In genomic region chr2:143674055-143674454, GRCh38 we compare ENCODE assay signal across 22 cellular contexts.
"Had no signal": no experiment of that assay in that cellular context is flagged by ENCODE, and none has a peak within 500 bp of the region (broad histone marks: within the 10 kb centered on the region; RNA-seq: fewer than 3 reads in every experiment).

No MANE protein-coding gene starts in this region.

- H3K4me1 ChIP-seq: adrenal gland, left lung, right lobe of liver, stomach, suprapubic skin had no signal

- H3K27me3 ChIP-seq: adrenal gland, left lung, right lobe of liver, stomach, suprapubic skin, tibial nerve had no signal

- H3K4me3 ChIP-seq: adrenal gland, left lung, lung, right lobe of liver, skin epidermis, stomach, suprapubic skin, tibial nerve had no signal

- H3K4me3 Mint-ChIP-seq: activated naive CD8-positive, alpha-beta T cell; central memory CD8-positive, alpha-beta T cell; naive thymus-derived CD4-positive, alpha-beta T cell; neural crest cell had no signal

- H3K9me3 Mint-ChIP-seq: central memory CD8-positive, alpha-beta T cell had no signal

- DNase-seq: activated CD4-positive, CD25-positive, alpha-beta regulatory T cell treated with anti-CD3 and anti-CD28 coated beads, Interleukin-2, amount 50 U/mL, for 72 hours; activated gamma-delta T cell treated with Interleukin-2 at 50 U/mL for 16 hours; adrenal gland; effector memory CD4-positive, alpha-beta T cell; glutamatergic neuron; hippocampal formation; kidney glomerular epithelial cell; left lung; naive thymus-derived CD4-positive, alpha-beta T cell; occipital lobe; posterior cingulate gyrus; right lobe of liver; stimulated activated CD4-positive, alpha-beta T cell treated with anti-CD3 and anti-CD28 coated beads, Interleukin-1b, Interleukin-23, amount 100 ng/mL, for 48 hours; stomach had no signal

- H3K36me3 ChIP-seq: adrenal gland, left lung, right lobe of liver, stomach, suprapubic skin, tibial nerve had no signal

- ATAC-seq: left lung; naive thymus-derived CD4-positive, alpha-beta T cell; right lobe of liver had no signal

- H3K4me1 Mint-ChIP-seq: neural crest cell had no signal

- H3K27me3 Mint-ChIP-seq: activated naive CD8-positive, alpha-beta T cell; central memory CD8-positive, alpha-beta T cell; naive thymus-derived CD4-positive, alpha-beta T cell had no signal

- H3K27ac ChIP-seq: adrenal gland, left lung, right lobe of liver, skin epidermis, stomach, suprapubic skin, tibial nerve, VCaP had no signal

- H3K9me3 ChIP-seq: adrenal gland, left lung, right lobe of liver, stomach, suprapubic skin, tibial nerve had no signal
